Comparison of ENCODE assay signal across 19 cellular contexts in the genomic region with DNA sequence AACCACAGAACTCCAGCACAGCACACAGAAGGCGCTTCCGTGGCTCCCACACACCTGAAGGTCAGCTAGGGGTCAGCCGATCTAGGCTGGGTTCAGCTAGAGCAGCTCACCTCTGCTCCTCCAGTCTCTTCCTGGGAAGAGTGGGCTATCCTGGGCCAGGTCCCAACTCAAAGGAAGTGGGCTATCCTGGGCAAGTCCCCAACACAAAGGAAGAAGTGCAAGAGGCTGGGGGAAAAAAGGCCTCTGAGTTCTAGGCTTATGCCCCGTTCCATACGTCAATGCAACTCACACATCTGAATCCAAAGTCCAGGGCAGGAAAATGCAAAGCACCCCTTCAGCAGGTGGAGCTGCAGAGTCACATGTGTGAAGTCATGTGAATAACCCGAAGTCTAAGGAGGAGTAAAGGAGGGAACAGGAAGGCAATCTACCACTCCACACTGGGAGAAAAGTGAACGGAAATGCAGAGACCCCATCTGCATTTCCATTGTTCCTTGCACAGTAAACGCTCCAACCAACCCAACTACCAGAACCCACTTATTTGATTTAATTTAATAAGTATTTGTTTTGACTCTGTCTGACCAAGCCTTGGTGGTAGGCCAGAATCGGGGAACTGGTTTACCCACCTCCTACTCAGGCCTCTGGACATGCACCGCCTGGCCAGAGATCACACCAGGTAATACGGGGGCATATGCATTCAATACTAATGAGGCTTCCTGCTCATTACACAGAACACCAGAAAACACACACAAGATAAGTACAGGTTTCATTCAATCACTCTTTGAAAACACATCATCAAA.
DNase-seq lines count a peak whose midpoint lies in the region; ATAC-seq and TF ChIP-seq lines count a peak whose summit lies in the region.
"Had no signal": no experiment of that assay in that cellular context is flagged by ENCODE, and none has a peak within 500 bp of the region (broad histone marks: within the 10 kb centered on the region; RNA-seq: fewer than 3 reads in every experiment).

No MANE protein-coding gene starts in this region.

- peak overlapping the region; percentile 13 for H3K27ac Mint-ChIP-seq in Caco-2 (ENCODE audit: unreplicated experiment)
- no peak overlapping the region for H3K27ac Mint-ChIP-seq in activated T-helper 1 cell treated with anti-CD3 and anti-CD28 coated beads, Interleukin-12 subunit alpha, Interleukin-12 subunit beta, Interleukin-2, Interleukin-4 antibody, amounts not matched to agents 30 ng/mL and 10 ng/mL and 1 ng/mL, durations not matched to agents 14 hours and 24 hours and 36 hours
- H3K27ac Mint-ChIP-seq: CD4-positive, alpha-beta memory T cell; dendritic cell treated with granulocyte-macrophage colony-stimulating factor and Interleukin-4, amounts not matched to agents 40 ng/mL and 50 ng/mL, for 4 days had no signal

- POLR2A ChIA-PET in Caco-2 (lab: Charles Lee): no interaction called here
- POLR2A ChIA-PET in PC-9 (lab: Charles Lee; ENCODE audit: unreplicated experiment): no interaction called here

- 65% methylated on average over 9 of the region's 11 CpGs for WGBS in right lobe of liver (ENCODE audit: insufficient coverage, low coverage, low lambda C conversion rate, missing lambda C conversion rate)

- H3K9me2 ChIP-seq in PC-9 (ENCODE audit: insufficient read depth): no peaks in the 10 kb centered on the region

- no peaks in the 10 kb centered on the region for H3K79me2 ChIP-seq in PC-9 (ENCODE audit: low read depth)

- H3K4me1 Mint-ChIP-seq in Caco-2 (ENCODE audit: low read depth, unreplicated experiment): peaks cover 13% of the 10 kb centered on the region
- H3K4me1 Mint-ChIP-seq in activated T-helper 1 cell treated with anti-CD3 and anti-CD28 coated beads, Interleukin-12 subunit alpha, Interleukin-12 subunit beta, Interleukin-2, Interleukin-4 antibody, amounts not matched to agents 30 ng/mL and 10 ng/mL and 1 ng/mL, durations not matched to agents 14 hours and 24 hours and 36 hours (ENCODE audit: low read depth): no peaks in the 10 kb centered on the region

- TF ChIP-seq CTCF in Caco-2 (IDR thresholded peaks at IDR 0.05; ENCODE audit: insufficient read depth in 1 of 2, low read depth in 1 of 2, low read length in 1 of 2, severe bottlenecking in 1 of 2, unreplicated experiment in 1 of 2) (peak in 1 of 2 experiments; percentile 12), LNCAP (IDR thresholded peaks at IDR 0.05) (peak; percentile 33; the same call in 1 of the 2 replicates), right lobe of liver (IDR thresholded peaks at IDR 0.05) (peak in 1 of 4 donors; percentile 27), PC-9 (conservative IDR thresholded peaks at IDR 0.05) (no peak)

- H2AFZ ChIP-seq in PC-9: no peak overlapping the region

- no peaks in the 10 kb centered on the region for H3K9me3 ChIP-seq in Caco-2
- H3K9me3 ChIP-seq in right lobe of liver: no peaks in the 10 kb centered on the region
- no peaks in the 10 kb centered on the region for H3K9me3 ChIP-seq in PC-9 (ENCODE audit: insufficient read depth, low read depth)

- H3K4me1 ChIP-seq in Caco-2 (peaks cover 14% of the 10 kb centered on the region; the same call in 1 of the 2 replicates), right lobe of liver (peaks cover 0 to 8% (median 0%) of the 10 kb centered on the region in 4 donors), PC-9 (replicated peaks; ENCODE audit: insufficient read depth) (no peaks in the 10 kb centered on the region)
- H3K4me1 ChIP-seq: left ventricle myocardium inferior had no signal

- TF ChIP-seq POLR2A in right lobe of liver (IDR thresholded peaks at IDR 0.05): no peak

- DNase-seq in Caco-2: peak; percentile 56 to 60
- DNase-seq in SW480 (ENCODE audit: low spot score): peak; percentile 30
- DNase-seq in right lobe of liver: no peak
- no peak for DNase-seq in activated T-helper 1 cell treated with anti-CD3 and anti-CD28 coated beads, Interleukin-12 subunit alpha, Interleukin-12 subunit beta, Interleukin-2, Interleukin-4 antibody, amounts not matched to agents 30 ng/mL and 10 ng/mL and 1 ng/mL, durations not matched to agents 14 hours and 24 hours and 36 hours (ENCODE audit: low spot score)
- no peak for DNase-seq in stimulated activated CD4-positive, alpha-beta T cell treated with anti-CD3 and anti-CD28 coated beads, Interleukin-2, amount 100 ng/mL, for 24 hours
- no peak for DNase-seq in PC-9
- DNase-seq: activated CD4-positive, alpha-beta T cell treated with anti-CD3 and anti-CD28 coated beads, Interleukin-2, amount 50 U/mL, for 1 hour; activated naive CD4-positive, alpha-beta T cell; CD4-positive, alpha-beta memory T cell; EL; left ventricle myocardium inferior; NCI-H187; NCI-H446; SHP77; stimulated activated naive CD4-positive, alpha-beta T cell treated with Interleukin-2 at 50 U/mL for 16 hours had no signal

- CTCF ChIA-PET in Caco-2 (lab: Charles Lee) (no interaction called here), PC-9 (lab: Charles Lee) (no interaction called here)

- no peak overlapping the region for H3K4me2 ChIP-seq in PC-9

- H3K27ac ChIP-seq in right lobe of liver (no peak overlapping the region), PC-9 (no peak overlapping the region)
- H3K27ac ChIP-seq: left ventricle myocardium inferior had no signal

- BruUV-seq in Caco-2 (replicated peaks; lab: Mats Ljungman, UMichigan): no TSS peak
- no TSS peak for BruUV-seq in PC-9 (replicated peaks; lab: Mats Ljungman, UMichigan)

- H3K4me3 Mint-ChIP-seq in Caco-2 (ENCODE audit: unreplicated experiment): no peak overlapping the region
- H3K4me3 Mint-ChIP-seq in activated T-helper 1 cell treated with anti-CD3 and anti-CD28 coated beads, Interleukin-12 subunit alpha, Interleukin-12 subunit beta, Interleukin-2, Interleukin-4 antibody, amounts not matched to agents 30 ng/mL and 10 ng/mL and 1 ng/mL, durations not matched to agents 14 hours and 24 hours and 36 hours: no peak overlapping the region
- H3K4me3 Mint-ChIP-seq: CD4-positive, alpha-beta memory T cell; dendritic cell treated with granulocyte-macrophage colony-stimulating factor and Interleukin-4, amounts not matched to agents 40 ng/mL and 50 ng/mL, for 4 days; neural crest cell had no signal

- peaks cover 10% of the 10 kb centered on the region for H3K9me3 Mint-ChIP-seq in Caco-2 (ENCODE audit: unreplicated experiment)
- H3K9me3 Mint-ChIP-seq in activated T-helper 1 cell treated with anti-CD3 and anti-CD28 coated beads, Interleukin-12 subunit alpha, Interleukin-12 subunit beta, Interleukin-2, Interleukin-4 antibody, amounts not matched to agents 30 ng/mL and 10 ng/mL and 1 ng/mL, durations not matched to agents 14 hours and 24 hours and 36 hours: no peaks in the 10 kb centered on the region
- H3K9me3 Mint-ChIP-seq: dendritic cell treated with granulocyte-macrophage colony-stimulating factor and Interleukin-4, amounts not matched to agents 40 ng/mL and 50 ng/mL, for 4 days had no signal

- no peak overlapping the region for H3K4me3 ChIP-seq in Caco-2 (ENCODE audit: low read depth, low read length)
- H3K4me3 ChIP-seq in right lobe of liver: no peak overlapping the region
- no peak overlapping the region for H3K4me3 ChIP-seq in PC-9
- H3K4me3 ChIP-seq: left ventricle myocardium inferior had no signal

- no peaks in the 10 kb centered on the region for H3K27me3 Mint-ChIP-seq in Caco-2 (ENCODE audit: insufficient read depth, unreplicated experiment)
- H3K27me3 Mint-ChIP-seq in activated T-helper 1 cell treated with anti-CD3 and anti-CD28 coated beads, Interleukin-12 subunit alpha, Interleukin-12 subunit beta, Interleukin-2, Interleukin-4 antibody, amounts not matched to agents 30 ng/mL and 10 ng/mL and 1 ng/mL, durations not matched to agents 14 hours and 24 hours and 36 hours (ENCODE audit: insufficient read depth): no peaks in the 10 kb centered on the region
- H3K27me3 Mint-ChIP-seq: dendritic cell treated with granulocyte-macrophage colony-stimulating factor and Interleukin-4, amounts not matched to agents 40 ng/mL and 50 ng/mL, for 4 days had no signal

- ATAC-seq in right lobe of liver (peak; percentile 77 to 85 (median 84)), HG02571 (IDR thresholded peaks at IDR 0.05; ENCODE audit: unreplicated experiment) (no peak)

- no peaks in the 10 kb centered on the region for H4K20me1 ChIP-seq in PC-9 (ENCODE audit: insufficient read depth)

- H3K27me3 ChIP-seq in Caco-2 (replicated peaks; ENCODE audit: control insufficient read depth, insufficient read depth, low read length) (no peaks in the 10 kb centered on the region), right lobe of liver (no peaks in the 10 kb centered on the region), PC-9 (ENCODE audit: insufficient read depth, low read depth) (peaks cover 95% of the 10 kb centered on the region)

- no peaks in the 10 kb centered on the region for H3F3A ChIP-seq in PC-9 (ENCODE audit: insufficient read depth, low read depth)

- H3K36me3 Mint-ChIP-seq in Caco-2 (ENCODE audit: insufficient read depth, unreplicated experiment): peaks cover 8% of the 10 kb centered on the region
- no peaks in the 10 kb centered on the region for H3K36me3 Mint-ChIP-seq in activated T-helper 1 cell treated with anti-CD3 and anti-CD28 coated beads, Interleukin-12 subunit alpha, Interleukin-12 subunit beta, Interleukin-2, Interleukin-4 antibody, amounts not matched to agents 30 ng/mL and 10 ng/mL and 1 ng/mL, durations not matched to agents 14 hours and 24 hours and 36 hours (ENCODE audit: low read depth)
- H3K36me3 Mint-ChIP-seq: CD4-positive, alpha-beta memory T cell had no signal

- 0 out of 2 replicates have a peak, but pooled peaks cover 2% of the 10 kb centered on the region for H3K36me3 ChIP-seq in Caco-2 (ENCODE audit: control insufficient read depth, insufficient read depth, low read length)
- no peaks in the 10 kb centered on the region for H3K36me3 ChIP-seq in right lobe of liver
- no peaks in the 10 kb centered on the region for H3K36me3 ChIP-seq in PC-9 (ENCODE audit: low read depth)
- H3K36me3 ChIP-seq: left ventricle myocardium inferior had no signal

- intact Hi-C loops in Caco-2 (cut with micrococcal nuclease; ENCODE audit: unreplicated experiment) (loop anchor here (2.0 kb wide), 1 partner anchor 70 kb away; no protein-coding TSS in a partner anchor), right lobe of liver (cut with DNase I) (no loop called here), PC-9 (cut with micrococcal nuclease; ENCODE audit: unreplicated experiment) (no loop called here)
- intact Hi-C loops in activated T-helper 1 cell treated with anti-CD3 and anti-CD28 coated beads, Interleukin-12 subunit alpha, Interleukin-12 subunit beta, Interleukin-2, Interleukin-4 antibody, amounts not matched to agents 30 ng/mL and 10 ng/mL and 1 ng/mL, durations not matched to agents 14 hours and 24 hours and 36 hours (cut with micrococcal nuclease): no loop called here

Comparison
In these comparisons a context has a peak if more than half of its experiments do, and no peak if none do; other contexts are left out.
1. DNase-seq: peak in Caco-2 (2 of 2) and SW480 (single experiment); none in right lobe of liver (0 of 3), activated T-helper 1 cell treated with anti-CD3 and anti-CD28 coated beads, Interleukin-12 subunit alpha, Interleukin-12 subunit beta, Interleukin-2, Interleukin-4 antibody, amounts not matched to agents 30 ng/mL and 10 ng/mL and 1 ng/mL, durations not matched to agents 14 hours and 24 hours and 36 hours (single experiment), stimulated activated CD4-positive, alpha-beta T cell treated with anti-CD3 and anti-CD28 coated beads, Interleukin-2, amount 100 ng/mL, for 24 hours (0 of 2) and PC-9 (0 of 2).